ENCODE assay signal across 1 cellular context in the genomic region with DNA sequence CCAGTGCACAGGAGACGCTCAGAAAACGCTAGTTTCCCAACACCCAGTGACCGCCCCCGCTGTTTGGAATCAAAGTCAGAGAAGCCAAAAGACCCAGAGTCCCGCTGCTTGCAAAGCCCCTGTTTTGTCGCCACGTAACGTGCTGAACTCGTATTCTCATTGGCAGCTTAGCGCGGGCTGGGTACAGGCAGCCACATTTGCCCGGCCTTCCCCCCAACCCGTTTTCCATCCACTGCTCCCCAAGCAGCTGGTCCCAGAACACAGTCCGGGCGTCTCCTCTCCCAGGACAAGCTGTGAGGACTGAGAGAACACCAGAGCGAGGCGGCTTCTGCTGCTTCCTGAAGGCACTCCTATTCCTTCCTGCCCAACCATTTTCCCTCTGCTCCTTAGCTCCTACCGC.
TF ChIP-seq lines count a peak whose summit lies in the region.

No MANE protein-coding gene starts in this region.

TF ChIP-seq in H1, 55 proteins besides CTCF, POLR2A, EP300 and RAD21:
- no peak for TF ChIP-seq GTF2F1 (IDR thresholded peaks at IDR 0.05; ENCODE audit: borderline replicate concordance, low read depth, low read length)
- no peak for TF ChIP-seq JUND (IDR thresholded peaks at IDR 0.05; ENCODE audit: low read length)
- TF ChIP-seq, protein P1, sequence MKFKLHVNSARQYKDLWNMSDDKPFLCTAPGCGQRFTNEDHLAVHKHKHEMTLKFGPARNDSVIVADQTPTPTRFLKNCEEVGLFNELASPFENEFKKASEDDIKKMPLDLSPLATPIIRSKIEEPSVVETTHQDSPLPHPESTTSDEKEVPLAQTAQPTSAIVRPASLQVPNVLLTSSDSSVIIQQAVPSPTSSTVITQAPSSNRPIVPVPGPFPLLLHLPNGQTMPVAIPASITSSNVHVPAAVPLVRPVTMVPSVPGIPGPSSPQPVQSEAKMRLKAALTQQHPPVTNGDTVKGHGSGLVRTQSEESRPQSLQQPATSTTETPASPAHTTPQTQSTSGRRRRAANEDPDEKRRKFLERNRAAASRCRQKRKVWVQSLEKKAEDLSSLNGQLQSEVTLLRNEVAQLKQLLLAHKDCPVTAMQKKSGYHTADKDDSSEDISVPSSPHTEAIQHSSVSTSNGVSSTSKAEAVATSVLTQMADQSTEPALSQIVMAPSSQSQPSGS (IDR thresholded peaks at IDR 0.05; ENCODE audit: low read length), result no peak
- no peak for TF ChIP-seq ZNF274 (IDR thresholded peaks at IDR 0.05; ENCODE audit: borderline replicate concordance, extremely low read depth, low read length)
- TF ChIP-seq E2F6 (IDR thresholded peaks at IDR 0.05), result no peak
- TF ChIP-seq SP2 (IDR thresholded peaks at IDR 0.05; ENCODE audit: low read length), result no peak
- TF ChIP-seq RXRA (IDR thresholded peaks at IDR 0.05; ENCODE audit: insufficient read depth, low read depth, low read length), result no peak
- TF ChIP-seq SP4 (IDR thresholded peaks at IDR 0.05; ENCODE audit: low read length), result no peak
